ENCODE assay signal across 19 cellular contexts in the genomic region with DNA sequence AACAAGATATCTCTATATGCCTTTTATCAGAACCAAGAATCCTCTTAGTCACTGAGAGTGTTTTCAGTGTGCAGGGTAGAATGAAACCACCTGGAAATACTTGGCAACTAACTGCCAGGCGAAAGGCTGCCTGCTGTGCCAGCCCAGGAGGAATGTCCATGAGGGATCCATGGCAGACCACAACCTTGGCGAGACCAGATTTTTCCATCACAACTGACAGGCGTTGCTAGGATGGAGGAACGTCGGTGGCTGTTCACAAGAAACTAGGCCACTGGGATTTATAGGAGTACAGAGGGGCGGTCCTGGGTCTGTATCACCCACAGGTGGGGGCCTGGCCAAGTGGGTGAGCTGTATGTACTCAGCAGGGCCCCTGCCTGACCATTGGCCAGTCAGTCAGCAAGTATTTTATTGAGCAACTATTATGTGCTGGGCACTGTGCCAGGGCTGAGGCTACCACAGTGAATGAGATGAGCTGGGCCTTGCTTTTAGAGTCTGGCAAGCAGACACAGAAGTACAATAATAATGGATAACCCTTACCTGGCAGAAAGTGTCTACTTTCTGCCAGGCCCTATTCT.
"Had no signal": no experiment of that assay in that cellular context is flagged by ENCODE, and none has a peak within 500 bp of the region (broad histone marks: within the 10 kb centered on the region; RNA-seq: fewer than 3 reads in every experiment).

No MANE protein-coding gene starts in this region.

- DNase-seq: activated CD4-positive, alpha-beta memory T cell treated with anti-CD3 and anti-CD28 coated beads, Interleukin-2, amount 10 ng/mL, durations not matched to agents 7 days and 5 days; activated CD4-positive, alpha-beta T cell treated with anti-CD3 and anti-CD28 coated beads for 1 hour; activated gamma-delta T cell; activated naive CD8-positive, alpha-beta T cell treated with anti-CD3 and anti-CD28 coated beads, Interleukin-2, amount 10 ng/mL, durations not matched to agents 7 days and 5 days; activated T-cell treated with anti-CD3 and anti-CD28 coated beads, Interleukin-2, amount 50 U/mL, for 48 hours; caudate nucleus; effector CD4-positive, alpha-beta T cell; naive B cell; right cardiac atrium; spleen; stimulated activated CD4-positive, alpha-beta T cell treated with anti-CD3 and anti-CD28 coated beads, Interleukin-1b, Interleukin-23, amount 100 ng/mL, for 48 hours; stimulated activated naive CD4-positive, alpha-beta T cell; substantia nigra; T-helper 9 cell; trophoblast cell had no signal

- H3K27me3 ChIP-seq: ascending aorta had no signal

- FAIRE-seq: endothelial cell of umbilical vein had no signal

- H3K4me1 ChIP-seq: ascending aorta, spleen had no signal

- ATAC-seq: right cardiac atrium had no signal

- H3K9me3 ChIP-seq: ascending aorta, spleen had no signal

- H3K27ac ChIP-seq: ascending aorta, coronary artery, spleen had no signal

- H3K4me3 ChIP-seq: ascending aorta, coronary artery, lung, spleen had no signal

- H3K36me3 ChIP-seq: ascending aorta, spleen had no signal
